ENCODE assay signal across 8 cellular contexts in the genomic region with DNA sequence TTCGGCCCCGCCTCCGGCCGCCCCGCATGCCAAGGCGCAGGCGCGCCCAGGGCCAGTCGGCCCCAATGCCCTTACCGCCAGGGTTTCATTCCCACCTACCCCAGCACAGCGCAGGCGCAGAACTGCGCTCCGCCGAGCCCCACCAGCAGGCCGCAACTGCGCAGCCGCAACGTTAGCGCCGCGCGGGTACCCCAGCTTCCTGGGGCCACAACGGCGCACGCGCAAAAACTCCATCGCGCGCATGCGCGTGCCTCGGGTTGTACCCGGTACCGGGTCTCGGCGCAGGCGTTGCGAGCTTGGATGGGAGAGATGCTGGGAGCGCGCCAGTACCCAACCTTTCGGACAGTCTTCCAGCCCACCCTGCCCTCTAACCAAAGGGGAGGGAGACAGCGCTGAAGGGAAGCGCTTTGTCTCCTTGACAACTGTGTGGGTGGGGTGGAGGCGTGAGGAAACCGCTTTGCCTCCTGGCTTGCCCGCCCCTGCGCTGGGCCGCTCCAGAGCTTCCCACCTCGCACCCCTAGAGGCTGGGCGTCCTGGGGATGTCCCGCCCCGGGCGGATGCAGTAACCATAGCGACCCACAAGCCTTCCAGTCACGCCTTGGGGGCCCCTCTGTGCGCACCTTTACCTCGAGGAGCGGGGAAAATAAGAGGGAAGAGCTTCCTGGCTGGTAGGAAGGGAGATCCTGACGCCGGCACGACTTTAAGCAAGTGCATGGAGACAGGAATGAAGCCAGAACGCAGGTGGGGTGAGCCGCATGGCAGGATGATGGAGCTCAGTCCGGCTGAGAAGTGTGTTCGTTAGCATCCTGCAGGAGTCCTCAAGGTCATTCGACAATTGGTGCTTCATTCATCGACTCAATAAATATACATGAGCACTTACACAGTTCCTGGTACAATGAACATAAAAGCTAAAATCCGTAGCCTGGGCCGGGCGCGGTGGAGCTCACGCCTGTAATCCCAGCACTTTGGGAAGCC.
DNase-seq lines count a peak whose midpoint lies in the region; ATAC-seq and TF ChIP-seq lines count a peak whose summit lies in the region.

No MANE protein-coding gene starts in this region.

- no peaks in the 10 kb centered on the region for H3K9me3 Mint-ChIP-seq in memory B cell

- ATAC-seq in memory B cell (ENCODE audit: low read depth): peak; percentile 82

- no peaks in the 10 kb centered on the region for H3K27me3 ChIP-seq in effector memory CD4-positive, alpha-beta T cell (replicated peaks; ENCODE audit: control insufficient read depth, insufficient read depth, low read length, poor library complexity, severe bottlenecking)

- peaks cover 11% of the 10 kb centered on the region for H3K36me3 ChIP-seq in effector memory CD4-positive, alpha-beta T cell (ENCODE audit: control insufficient read depth, insufficient read depth, low read length)

- H3K9me3 ChIP-seq in effector memory CD4-positive, alpha-beta T cell (ENCODE audit: control insufficient read depth, low read length): no peaks in the 10 kb centered on the region

- H3K4me3 ChIP-seq in effector memory CD4-positive, alpha-beta T cell (ENCODE audit: insufficient read depth, low read depth, low read length, poor library complexity, severe bottlenecking): peak overlapping the region; percentile 66

- H3K4me1 ChIP-seq in effector memory CD4-positive, alpha-beta T cell (ENCODE audit: control insufficient read depth, insufficient read depth, low read length, poor library complexity, severe bottlenecking): peaks cover 9% of the 10 kb centered on the region

- peaks cover 11% of the 10 kb centered on the region for H3K36me3 Mint-ChIP-seq in memory B cell

- H3K27ac ChIP-seq in effector memory CD4-positive, alpha-beta T cell (ENCODE audit: insufficient read depth, low read length, poor library complexity, severe bottlenecking): peak overlapping the region; percentile 78

- no peak for TF ChIP-seq CTCF in GM20000 (IDR thresholded peaks at IDR 0.05; ENCODE audit: extremely low read depth, missing control alignments)

- peak overlapping the region; percentile 98 for H3K4me3 Mint-ChIP-seq in memory B cell

- H3K4me1 Mint-ChIP-seq in memory B cell: peaks cover 14% of the 10 kb centered on the region

- H3K27me3 Mint-ChIP-seq in memory B cell: peaks cover 6% of the 10 kb centered on the region

- peak; percentile 100 for DNase-seq in COLO829 (ENCODE audit: low spot score)
- DNase-seq in GM20000 (ENCODE audit: low spot score): peak; percentile 100
- peak; percentile 92 for DNase-seq in HS-5 (ENCODE audit: low read depth)
- DNase-seq in NK-92 (lab: John Stamatoyannopoulos, UW; ENCODE audit: unreplicated experiment): peak; percentile 94
- peak; percentile 100 for DNase-seq in activated CD8-positive, alpha-beta memory T cell treated with anti-CD3 and anti-CD28 coated beads for 24 hours
- DNase-seq in effector memory CD4-positive, alpha-beta T cell: peak; percentile 98 to 99 (median 99)
- peak; percentile 99 to 100 for DNase-seq in memory B cell (ENCODE audit: low spot score in 2 of 2)
- DNase-seq in stimulated activated CD8-positive, alpha-beta memory T cell treated with anti-CD3 and anti-CD28 coated beads, Interleukin-12 subunit alpha, Interleukin-12 subunit beta, amount 100 ng/mL, for 1 hour (ENCODE audit: low read depth): peak; percentile 99

- H3K27ac Mint-ChIP-seq in memory B cell: peak overlapping the region; percentile 78

Comparison
In these comparisons a context has a peak if more than half of its experiments do, and no peak if none do; other contexts are left out.
1. Peak in every context shown above with its lines: DNase-seq, ATAC-seq, H3K4me3 ChIP-seq and H3K27ac ChIP-seq.